In the genomic region with DNA sequence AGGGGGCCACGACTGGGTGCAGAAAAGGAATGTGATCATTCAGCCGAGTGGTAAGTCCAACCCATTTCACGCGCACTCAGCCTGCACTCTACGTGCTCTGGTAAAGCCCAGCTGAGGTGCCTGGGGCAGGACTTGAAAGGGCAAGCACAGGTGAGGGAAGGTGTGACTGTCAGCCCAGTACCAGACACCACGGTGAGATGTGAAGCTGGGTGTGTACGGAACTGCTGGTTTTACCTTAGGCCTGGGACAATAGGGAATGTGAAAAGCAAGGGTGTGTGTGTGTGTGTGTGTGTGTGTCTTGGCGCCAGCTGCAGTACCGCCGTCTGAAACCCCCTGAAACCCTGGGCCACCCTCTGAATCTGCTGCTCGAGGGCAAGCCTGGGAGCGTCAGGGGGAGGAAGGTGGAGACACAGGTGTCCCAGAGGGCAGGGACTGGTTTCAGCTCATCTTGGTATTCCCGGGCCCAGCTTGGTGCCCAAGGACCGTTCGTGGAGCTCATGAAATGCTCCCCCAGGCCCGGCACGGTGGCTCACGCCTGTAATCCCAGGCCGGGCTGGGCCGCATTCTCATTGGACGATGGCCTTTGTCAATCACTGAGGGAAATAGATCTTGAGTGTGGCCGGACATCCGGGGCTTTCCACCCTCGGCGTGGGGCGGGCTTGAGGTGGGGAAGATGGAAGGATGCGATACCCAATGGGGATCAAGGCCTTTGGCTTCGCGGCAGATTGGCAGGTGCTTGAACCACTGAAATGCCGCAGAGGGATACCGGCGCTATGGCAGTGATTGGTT, we compare ENCODE assay signal across 8 cellular contexts. TPM values are rescaled to one million over a fixed set of nuclear protein-coding genes. Genes with fewer than 3 reads are reported as not detected.
DNase-seq lines count a peak whose midpoint lies in the region; TF ChIP-seq lines count a peak whose summit lies in the region.

No MANE protein-coding gene starts in this region.

- no peaks in the 10 kb centered on the region for H3K9me2 ChIP-seq in MM.1S (replicated peaks; ENCODE audit: insufficient read depth, low read length)

- H3K4me1 Mint-ChIP-seq in nephron progenitor cell, result peaks cover 49% of the 10 kb centered on the region
- peaks cover 38% of the 10 kb centered on the region for H3K4me1 Mint-ChIP-seq in stimulated activated naive CD8-positive, alpha-beta T cell treated with anti-CD3 and anti-CD28 coated beads, Interleukin-15, Interleukin-2, amounts not matched to agents 100 ng/mL and 50 ng/mL, for 24 hours (ENCODE audit: low read depth)

- H3K4me3 ChIP-seq in MM.1S (ENCODE audit: low read length) (peak overlapping the region; percentile 73), fibroblast of villous mesenchyme (ENCODE audit: low read depth, low read length) (peak overlapping the region; percentile 78)

- peaks cover 6% of the 10 kb centered on the region; the same call in 1 of the 2 replicates for H3K27me3 ChIP-seq in MM.1S (replicated peaks; ENCODE audit: insufficient read depth, low read length)

- TF ChIP-seq CTCF in MM.1S (IDR thresholded peaks at IDR 0.05; ENCODE audit: low read length), result no peak
- no peak for TF ChIP-seq CTCF in fibroblast of villous mesenchyme (IDR thresholded peaks at IDR 0.05; ENCODE audit: insufficient read depth, low read depth, low read length)
- TF ChIP-seq CTCF in nephron progenitor cell (IDR thresholded peaks at IDR 0.05), result no peak

- no peaks in the 10 kb centered on the region for H3K9me3 ChIP-seq in MM.1S (replicated peaks; ENCODE audit: insufficient read depth, low read length)

- no peak overlapping the region for H3K27ac ChIP-seq in MM.1S (ENCODE audit: low read length)

- no peaks in the 10 kb centered on the region for H3K36me3 ChIP-seq in MM.1S (replicated peaks; ENCODE audit: insufficient read depth, low read length)

- no peaks in the 10 kb centered on the region for H3K79me2 ChIP-seq in MM.1S (ENCODE audit: low read length)

- H3K36me3 Mint-ChIP-seq in nephron progenitor cell (ENCODE audit: low read depth), result no peaks in the 10 kb centered on the region
- H3K36me3 Mint-ChIP-seq in stimulated activated naive CD8-positive, alpha-beta T cell treated with anti-CD3 and anti-CD28 coated beads, Interleukin-15, Interleukin-2, amounts not matched to agents 100 ng/mL and 50 ng/mL, for 24 hours (ENCODE audit: low read depth), result no peaks in the 10 kb centered on the region

- peak overlapping the region; percentile 31 for H3K27ac Mint-ChIP-seq in nephron progenitor cell
- H3K27ac Mint-ChIP-seq in stimulated activated naive CD8-positive, alpha-beta T cell treated with anti-CD3 and anti-CD28 coated beads, Interleukin-15, Interleukin-2, amounts not matched to agents 100 ng/mL and 50 ng/mL, for 24 hours, result peak overlapping the region; percentile 92

- H3F3A ChIP-seq in MM.1S (ENCODE audit: insufficient read depth, low read length), result peaks cover 7% of the 10 kb centered on the region; the same call in 1 of the 2 replicates

- peaks cover 3% of the 10 kb centered on the region for H3K27me3 Mint-ChIP-seq in nephron progenitor cell (ENCODE audit: low read depth, poor library complexity)
- no peaks in the 10 kb centered on the region for H3K27me3 Mint-ChIP-seq in stimulated activated naive CD8-positive, alpha-beta T cell treated with anti-CD3 and anti-CD28 coated beads, Interleukin-15, Interleukin-2, amounts not matched to agents 100 ng/mL and 50 ng/mL, for 24 hours

- peaks cover 3% of the 10 kb centered on the region for H3K9me3 Mint-ChIP-seq in nephron progenitor cell
- H3K9me3 Mint-ChIP-seq in stimulated activated naive CD8-positive, alpha-beta T cell treated with anti-CD3 and anti-CD28 coated beads, Interleukin-15, Interleukin-2, amounts not matched to agents 100 ng/mL and 50 ng/mL, for 24 hours, result no peaks in the 10 kb centered on the region

- H3K4me3 Mint-ChIP-seq in nephron progenitor cell, result peak overlapping the region; percentile 95
- H3K4me3 Mint-ChIP-seq in stimulated activated naive CD8-positive, alpha-beta T cell treated with anti-CD3 and anti-CD28 coated beads, Interleukin-15, Interleukin-2, amounts not matched to agents 100 ng/mL and 50 ng/mL, for 24 hours, result peak overlapping the region; percentile 93

- peak overlapping the region; percentile 63; the same call in 1 of the 2 replicates for H3K9ac ChIP-seq in MM.1S (ENCODE audit: low read length)

- peaks cover 6% of the 10 kb centered on the region for H3K4me1 ChIP-seq in MM.1S (ENCODE audit: low read length)

- peak overlapping the region; percentile 98 for H2AFZ ChIP-seq in MM.1S (ENCODE audit: low read length)

- no peaks in the 10 kb centered on the region for H4K20me1 ChIP-seq in MM.1S (ENCODE audit: insufficient read depth, low read length)

- H3K4me2 ChIP-seq in MM.1S (ENCODE audit: low read depth, low read length), result peak overlapping the region; percentile 89

- in situ Hi-C loops in G401 (cut with HindIII; ENCODE audit: low sequenced_read_pairs), result no loop called here

- DNase-seq in G401 (ENCODE audit: low spot score) (peak; percentile 100), HCEC 1CT (peak; percentile 100), MM.1S (peak; percentile 100), SHP77 treated with DMSO at 0.1 percent for 48 hours (lab: John Stamatoyannopoulos, UW) (peak; percentile 100), activated gamma-delta T cell treated with Interleukin-2 at 50 U/mL for 16 hours (peak; percentile 99), fibroblast of villous mesenchyme (ENCODE audit: low read depth) (peak; percentile 100), nephron progenitor cell (peak; percentile 98)

RNA-seq across cellular contexts. Expression of a gene that starts 27.8 kb away (rescaled TPM):
- total RNA-seq in G401 (2014; rRNA removed; shearing (Covaris generic)), result not detected in 2 replicates
- total RNA-seq in fibroblast of villous mesenchyme, result not detected in 2 replicates

RNA-seq across cellular contexts. Expression of a gene that starts 39.4 kb away (rescaled TPM):
- 93.4 and 96.7 TPM in 2 replicates for total RNA-seq in G401 (2014; rRNA removed; shearing (Covaris generic))
- 244 and 267 TPM in 2 replicates for total RNA-seq in fibroblast of villous mesenchyme

RNA-seq across cellular contexts. Expression of a gene that starts 55.1 kb away (rescaled TPM):
- total RNA-seq in G401 (2014; rRNA removed; shearing (Covaris generic)), result 14.6 and 31.9 TPM in 2 replicates
- 24.2 and 25.8 TPM in 2 replicates for total RNA-seq in fibroblast of villous mesenchyme

RNA-seq across cellular contexts. Expression of a gene that starts 55.3 kb away (rescaled TPM):
- total RNA-seq in G401 (2014; rRNA removed; shearing (Covaris generic)), result 25.9 and 34.6 TPM in 2 replicates
- 27.1 and 30.2 TPM in 2 replicates for total RNA-seq in fibroblast of villous mesenchyme
